In genomic region chr11:32385998-32386397, GRCh38 we compare ENCODE assay signal across 8 cellular contexts. TPM values are rescaled to one million over a fixed set of nuclear protein-coding genes. Genes with fewer than 3 reads are reported as not detected.
DNase-seq lines count a peak whose midpoint lies in the region; ATAC-seq and TF ChIP-seq lines count a peak whose summit lies in the region.

No MANE protein-coding gene starts in this region.

- no peak overlapping the region for H3K4me2 ChIP-seq in hepatocyte

- H3K4me3 ChIP-seq in AG04449 (ENCODE audit: low read depth, low read length) (no peak overlapping the region), RWPE2 (ENCODE audit: severe bottlenecking) (no peak overlapping the region), hepatocyte (no peak overlapping the region)

- H3K27ac ChIP-seq in RWPE2 (ENCODE audit: poor library complexity, severe bottlenecking) (no peak overlapping the region), hepatocyte (no peak overlapping the region)

- peak; percentile 8 for TF ChIP-seq CTCF in AG04449 (IDR thresholded peaks at IDR 0.05; ENCODE audit: insufficient read depth, low read length, missing control alignments)
- peak; percentile 66 for TF ChIP-seq CTCF in RWPE2 (IDR thresholded peaks at IDR 0.05; ENCODE audit: poor library complexity, severe bottlenecking)
- peak; percentile 50 for TF ChIP-seq CTCF in hepatocyte (IDR thresholded peaks at IDR 0.05; ENCODE audit: poor library complexity)

- H3K9me3 ChIP-seq in RWPE2 (ENCODE audit: severe bottlenecking): no peaks in the 10 kb centered on the region
- H3K9me3 ChIP-seq in hepatocyte (ENCODE audit: low read depth): no peaks in the 10 kb centered on the region

- DNase-seq in AG04449 (ENCODE audit: low read depth, low spot score): no peak
- DNase-seq in H4 (ENCODE audit: low spot score): peak; percentile 67
- no peak for DNase-seq in RWPE2 (ENCODE audit: low spot score)
- peak; percentile 76 for DNase-seq in hepatocyte (ENCODE audit: low spot score)
- DNase-seq in activated CD4-positive, alpha-beta T cell treated with anti-CD3 and anti-CD28 coated beads for 4 hours: no peak

- CTCF ChIA-PET in AG04449 (lab: Yijun Ruan, JAX): interaction anchor here (0.7 to 2.5 kb wide), 8 partner anchors 11 to 407 kb away, joined by 3 to 10 read pairs (median 3); no protein-coding TSS in a partner anchor

- H3K27me3 ChIP-seq in RWPE2 (ENCODE audit: insufficient read depth, poor library complexity, severe bottlenecking) (no peaks in the 10 kb centered on the region), hepatocyte (peaks cover 10% of the 10 kb centered on the region)

- no peaks in the 10 kb centered on the region for H3K9me2 ChIP-seq in hepatocyte (replicated peaks; ENCODE audit: insufficient read depth)

- POLR2A ChIA-PET in AG04449 (lab: Yijun Ruan, JAX): no interaction called here

- H3K79me2 ChIP-seq in hepatocyte: no peaks in the 10 kb centered on the region

- no peaks in the 10 kb centered on the region for H3K4me1 ChIP-seq in RWPE2 (ENCODE audit: insufficient read depth, poor library complexity, severe bottlenecking)
- no peaks in the 10 kb centered on the region for H3K4me1 ChIP-seq in hepatocyte (ENCODE audit: insufficient read depth)

- no peak overlapping the region for H2AFZ ChIP-seq in hepatocyte

- ATAC-seq in RWPE2 (ENCODE audit: low read depth) (peak; percentile 90), GM21447 (IDR thresholded peaks at IDR 0.05; ENCODE audit: unreplicated experiment) (no peak), HG03135 (IDR thresholded peaks at IDR 0.05; ENCODE audit: unreplicated experiment) (no peak), HG02678 (IDR thresholded peaks at IDR 0.05; ENCODE audit: unreplicated experiment) (no peak)

- 7% methylated on average over 2 of the region's 2 CpGs for whole genome bisulfite sequencing in hepatocyte (ENCODE audit: low lambda C conversion rate, missing lambda C conversion rate)

- no peaks in the 10 kb centered on the region for H4K20me1 ChIP-seq in hepatocyte (ENCODE audit: insufficient read depth, poor library complexity, severe bottlenecking)

- H3K36me3 ChIP-seq in RWPE2 (ENCODE audit: low read depth) (no peaks in the 10 kb centered on the region), hepatocyte (replicated peaks; ENCODE audit: insufficient read depth, low read depth) (no peaks in the 10 kb centered on the region)

RNA-seq across cellular contexts. Expression of gene WT1, which starts 49.3 kb away (rescaled TPM):
- total RNA-seq in H4 (2014; rRNA removed; shearing (Covaris generic)): not detected in 2 replicates
- 0.24 and 0.47 TPM in 2 replicates for total RNA-seq in hepatocyte
- polyA plus RNA-seq in hepatocyte: 0.37 and 1.2 TPM in 2 replicates

Comparison
In these comparisons a context has a peak if more than half of its experiments do, and no peak if none do; other contexts are left out.
1. DNase-seq: peak in H4 (single experiment) and hepatocyte (single experiment); none in AG04449 (single experiment), RWPE2 (single experiment) and activated CD4-positive, alpha-beta T cell treated with anti-CD3 and anti-CD28 coated beads for 4 hours (0 of 2).
2. CTCF ChIP-seq: peak in every context shown above with its lines; median percentile 66 in RWPE2; 50 in hepatocyte; 8 in AG04449.